In the genomic region with DNA sequence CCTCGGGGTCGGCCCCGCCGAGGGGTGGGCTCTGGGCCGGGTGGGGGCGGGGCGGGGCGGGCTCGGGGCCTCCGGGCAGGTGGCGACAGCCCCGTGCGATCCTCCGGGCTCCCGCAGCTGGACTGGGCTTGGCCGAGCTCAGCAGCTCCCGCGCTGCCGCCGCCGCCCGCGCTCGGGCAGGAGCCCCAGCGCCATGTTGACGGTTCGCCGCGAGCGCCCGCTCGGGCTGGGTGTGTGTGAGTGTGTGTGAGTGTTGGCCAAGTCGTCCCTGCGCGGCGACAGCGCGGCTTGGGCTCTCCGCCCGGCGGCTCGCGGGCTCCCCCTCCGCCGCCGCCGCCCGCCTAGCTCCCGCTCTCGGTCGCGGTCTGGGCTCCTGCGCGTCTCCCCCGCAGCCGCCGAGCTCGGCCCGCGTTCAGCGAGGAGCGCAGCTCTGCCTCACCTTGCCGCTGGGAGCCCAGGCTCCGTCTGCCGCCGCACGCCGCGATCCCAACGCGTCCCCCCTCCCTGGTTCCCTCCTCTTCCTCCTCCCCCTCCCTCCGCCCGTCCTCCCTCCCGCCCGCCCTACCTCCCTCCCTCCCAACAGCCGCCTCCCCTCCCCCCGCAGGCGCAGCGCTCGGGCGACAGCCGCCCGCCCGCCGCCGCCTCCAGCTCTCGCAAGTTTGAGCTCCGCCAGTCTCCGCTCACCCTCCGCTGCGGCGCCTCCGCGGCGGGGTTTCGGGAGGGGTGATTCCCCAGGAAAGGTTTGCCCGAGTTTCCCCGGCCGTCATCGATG, we compare ENCODE assay signal across 1 cellular context.
TF ChIP-seq lines count a peak whose summit lies in the region.

A gene (minus strand): TSS at position 467 of the 772 bp plus-strand sequence. CDS start 20,029 bp downstream, outside the sequence.

TF ChIP-seq in neural cell, 6 proteins besides CTCF, POLR2A, EP300 and RAD21:
- peak; percentile 91 for TF ChIP-seq POLR2AphosphoS5 (IDR thresholded peaks at IDR 0.05)
- peak; percentile 44 for TF ChIP-seq SMC3 (conservative IDR thresholded peaks at IDR 0.05; ENCODE audit: poor library complexity)
- TF ChIP-seq TAF1 (IDR thresholded peaks at IDR 0.05; ENCODE audit: low read depth), result no peak
- TF ChIP-seq MXI1 (conservative IDR thresholded peaks at IDR 0.05; ENCODE audit: poor library complexity, severe bottlenecking), result no peak
